ENCODE assay signal across 27 cellular contexts in genomic region chr19:4018775-4019504, GRCh38. TPM values are rescaled to one million over a fixed set of nuclear protein-coding genes. Genes with fewer than 3 reads are reported as not detected.
DNase-seq lines count a peak whose midpoint lies in the region; ATAC-seq and TF ChIP-seq lines count a peak whose summit lies in the region.
"Had no signal": no experiment of that assay in that cellular context is flagged by ENCODE, and none has a peak within 500 bp of the region (broad histone marks: within the 10 kb centered on the region; RNA-seq: fewer than 3 reads in every experiment).

No MANE protein-coding gene starts in this region.

- H3K4me1 Mint-ChIP-seq in activated T-cell treated with anti-CD3 and anti-CD28 coated beads, Interleukin-2, amount 50 U/mL, for 24 hours (ENCODE audit: low read depth): peaks cover 14% of the 10 kb centered on the region
- H3K4me1 Mint-ChIP-seq in type B pancreatic cell (ENCODE audit: unreplicated experiment): no peaks in the 10 kb centered on the region
- H3K4me1 Mint-ChIP-seq: activated T-helper 17 cell treated with anti-CD3 and anti-CD28 coated beads, Interleukin-2, amount 50 U/mL, for 72 hours had no signal

- H3K27me3 ChIP-seq in endocrine pancreas (ENCODE audit: control insufficient read depth, insufficient read depth, low read length) (no peaks in the 10 kb centered on the region), osteoblast (ENCODE audit: insufficient read depth, low read length) (no peaks in the 10 kb centered on the region)
- H3K27me3 ChIP-seq: ascending aorta, heart right ventricle, thyroid gland had no signal

- H3K9me3 Mint-ChIP-seq in activated T-cell treated with anti-CD3 and anti-CD28 coated beads, Interleukin-2, amount 50 U/mL, for 24 hours: no peaks in the 10 kb centered on the region
- no peaks in the 10 kb centered on the region for H3K9me3 Mint-ChIP-seq in type B pancreatic cell
- H3K9me3 Mint-ChIP-seq: activated T-helper 17 cell treated with anti-CD3 and anti-CD28 coated beads, Interleukin-2, amount 50 U/mL, for 72 hours had no signal

- H3K79me2 ChIP-seq in osteoblast (ENCODE audit: insufficient read depth, low read length): peaks cover 81% of the 10 kb centered on the region

- no peak for DNase-seq in activated T-cell treated with anti-CD3 and anti-CD28 coated beads, Interleukin-2, amount 50 U/mL, for 24 hours
- DNase-seq in activated T-cell treated with anti-CD3 and anti-CD28 coated beads for 4 hours: no peak
- peak; percentile 86 for DNase-seq in osteoblast (ENCODE audit: insufficient read length, low spot score, missing footprints)
- peak; percentile 70 for DNase-seq in type B pancreatic cell (ENCODE audit: extremely low spot score, unreplicated experiment)
- DNase-seq: activated CD4-positive, alpha-beta T cell treated with anti-CD3 and anti-CD28 coated beads, Interleukin-2, amount 50 U/mL, for 1 hour; activated CD8-positive, alpha-beta memory T cell treated with anti-CD3 and anti-CD28 coated beads, Interleukin-2, amount 10 ng/mL, durations not matched to agents 7 days and 5 days; AML-193; DMS53; GDM1; heart right ventricle; mesendoderm; naive B cell; NCI-H1048; NCI-H187 treated with DMSO at 0.1 percent for 48 hours; NCI-H2227 treated with DMSO at 0.1 percent for 48 hours; NCI-H748 treated with DMSO at 0.1 percent for 48 hours; RPMI8226; WERI-Rb-1 had no signal

- H3K4me1 ChIP-seq in endocrine pancreas (ENCODE audit: control insufficient read depth, insufficient read depth, low read length) (no peaks in the 10 kb centered on the region), osteoblast (ENCODE audit: insufficient read depth, low read length) (no peaks in the 10 kb centered on the region)
- H3K4me1 ChIP-seq: thyroid gland had no signal

- H3K4me3 Mint-ChIP-seq in activated T-cell treated with anti-CD3 and anti-CD28 coated beads, Interleukin-2, amount 50 U/mL, for 24 hours: no peak overlapping the region
- H3K4me3 Mint-ChIP-seq in type B pancreatic cell: no peak overlapping the region
- H3K4me3 Mint-ChIP-seq: activated CD8-positive, alpha-beta memory T cell treated with anti-CD3 and anti-CD28 coated beads, Interleukin-2, amount 10 ng/mL, durations not matched to agents 7 days and 5 days; activated naive CD8-positive, alpha-beta T cell; activated T-helper 17 cell treated with anti-CD3 and anti-CD28 coated beads, Interleukin-2, amount 50 U/mL, for 72 hours; naive B cell had no signal

- no peaks in the 10 kb centered on the region for H3K27me3 Mint-ChIP-seq in activated T-cell treated with anti-CD3 and anti-CD28 coated beads, Interleukin-2, amount 50 U/mL, for 24 hours
- H3K27me3 Mint-ChIP-seq in type B pancreatic cell: no peaks in the 10 kb centered on the region
- H3K27me3 Mint-ChIP-seq: activated CD8-positive, alpha-beta memory T cell treated with anti-CD3 and anti-CD28 coated beads, Interleukin-2, amount 10 ng/mL, durations not matched to agents 7 days and 5 days; activated naive CD8-positive, alpha-beta T cell; activated T-helper 17 cell treated with anti-CD3 and anti-CD28 coated beads, Interleukin-2, amount 50 U/mL, for 72 hours; naive B cell had no signal

- H3K9ac ChIP-seq in endocrine pancreas (ENCODE audit: control insufficient read depth, insufficient read depth, low read length): peak overlapping the region; percentile 15

- peak overlapping the region; percentile 50 for H3K27ac Mint-ChIP-seq in activated T-cell treated with anti-CD3 and anti-CD28 coated beads, Interleukin-2, amount 50 U/mL, for 24 hours
- no peak overlapping the region for H3K27ac Mint-ChIP-seq in type B pancreatic cell
- H3K27ac Mint-ChIP-seq: activated CD8-positive, alpha-beta memory T cell treated with anti-CD3 and anti-CD28 coated beads, Interleukin-2, amount 10 ng/mL, durations not matched to agents 7 days and 5 days; activated naive CD8-positive, alpha-beta T cell; activated T-helper 17 cell treated with anti-CD3 and anti-CD28 coated beads, Interleukin-2, amount 50 U/mL, for 72 hours had no signal

- no peak overlapping the region for H2AFZ ChIP-seq in osteoblast (ENCODE audit: low read length)

- H3K4me2 ChIP-seq in osteoblast (ENCODE audit: insufficient read depth, low read length): no peak overlapping the region

- ATAC-seq in HG03460 (IDR thresholded peaks at IDR 0.05; ENCODE audit: unreplicated experiment) (no peak), GM18867 (IDR thresholded peaks at IDR 0.05; ENCODE audit: unreplicated experiment) (no peak), HG03135 (IDR thresholded peaks at IDR 0.05; ENCODE audit: unreplicated experiment) (no peak)
- ATAC-seq: activated CD8-positive, alpha-beta memory T cell treated with anti-CD3 and anti-CD28 coated beads, Interleukin-2, amount 10 ng/mL, durations not matched to agents 7 days and 5 days; activated T-helper 17 cell treated with anti-CD3 and anti-CD28 coated beads, Interleukin-2, amount 50 U/mL, for 72 hours had no signal

- H3K9me3 ChIP-seq in endocrine pancreas (ENCODE audit: control insufficient read depth, low read length) (no peaks in the 10 kb centered on the region), osteoblast (ENCODE audit: low read depth, low read length) (no peaks in the 10 kb centered on the region)
- H3K9me3 ChIP-seq: ascending aorta, thyroid gland had no signal

- no peaks in the 10 kb centered on the region for H3K36me3 ChIP-seq in endocrine pancreas (ENCODE audit: control insufficient read depth, insufficient read depth, low read length)
- H3K36me3 ChIP-seq in osteoblast (ENCODE audit: insufficient read depth, low read length): peaks cover 12% of the 10 kb centered on the region

- TF ChIP-seq CTCF in osteoblast (IDR thresholded peaks at IDR 0.05; ENCODE audit: extremely low read depth, low read depth, low read length) (no peak), type B pancreatic cell (conservative IDR thresholded peaks at IDR 0.05) (no peak)

- H3K27ac ChIP-seq in osteoblast (ENCODE audit: low read depth, low read length): no peak overlapping the region
- H3K27ac ChIP-seq: 22Rv1, ascending aorta, thyroid gland, WERI-Rb-1 had no signal

- H3K4me3 ChIP-seq in endocrine pancreas (ENCODE audit: control insufficient read depth, insufficient read depth, low read length) (no peak overlapping the region), osteoblast (ENCODE audit: insufficient read depth, low read length) (no peak overlapping the region)
- H3K4me3 ChIP-seq: ascending aorta, heart right ventricle, thyroid gland had no signal

- peaks cover 47% of the 10 kb centered on the region for H4K20me1 ChIP-seq in osteoblast (ENCODE audit: insufficient read depth, low read length)

- H3K36me3 Mint-ChIP-seq in activated T-cell treated with anti-CD3 and anti-CD28 coated beads, Interleukin-2, amount 50 U/mL, for 24 hours (ENCODE audit: low read depth): peaks cover 60% of the 10 kb centered on the region
- peaks cover 4% of the 10 kb centered on the region for H3K36me3 Mint-ChIP-seq in type B pancreatic cell

RNA-seq across cellular contexts. Expression of gene PIAS4, which starts 11.4 kb away (rescaled TPM):
- 14.7 and 21.4 TPM in 2 replicates for total RNA-seq in osteoblast
- 39.8 and 42.3 TPM in 2 replicates for total RNA-seq in type B pancreatic cell (ENCODE audit: low replicate concordance)

RNA-seq across cellular contexts. Expression of gene EEF2, which starts 33.7 kb away (rescaled TPM):
- total RNA-seq in osteoblast (2,656 and 2,968 TPM in 2 replicates), type B pancreatic cell (ENCODE audit: low replicate concordance) (2,827 and 2,929 TPM in 2 replicates)

RNA-seq across cellular contexts. Expression of gene ZBTB7A, which starts 47.8 kb away (rescaled TPM):
- total RNA-seq in osteoblast (38.6 and 42.7 TPM in 2 replicates), type B pancreatic cell (ENCODE audit: low replicate concordance) (21.0 and 31.0 TPM in 2 replicates)

RNA-seq across cellular contexts. Expression of gene DAPK3, which starts 48.0 kb away (rescaled TPM):
- total RNA-seq in osteoblast (122 and 131 TPM in 2 replicates), type B pancreatic cell (ENCODE audit: low replicate concordance) (83.5 and 93.0 TPM in 2 replicates)

Comparison
In these comparisons a context has a peak if more than half of its experiments do, and no peak if none do; other contexts are left out.
1. DNase-seq: peak in osteoblast (single experiment) and type B pancreatic cell (single experiment); none in activated T-cell treated with anti-CD3 and anti-CD28 coated beads, Interleukin-2, amount 50 U/mL, for 24 hours (single experiment) and activated T-cell treated with anti-CD3 and anti-CD28 coated beads for 4 hours (single experiment).